In the genomic region with DNA sequence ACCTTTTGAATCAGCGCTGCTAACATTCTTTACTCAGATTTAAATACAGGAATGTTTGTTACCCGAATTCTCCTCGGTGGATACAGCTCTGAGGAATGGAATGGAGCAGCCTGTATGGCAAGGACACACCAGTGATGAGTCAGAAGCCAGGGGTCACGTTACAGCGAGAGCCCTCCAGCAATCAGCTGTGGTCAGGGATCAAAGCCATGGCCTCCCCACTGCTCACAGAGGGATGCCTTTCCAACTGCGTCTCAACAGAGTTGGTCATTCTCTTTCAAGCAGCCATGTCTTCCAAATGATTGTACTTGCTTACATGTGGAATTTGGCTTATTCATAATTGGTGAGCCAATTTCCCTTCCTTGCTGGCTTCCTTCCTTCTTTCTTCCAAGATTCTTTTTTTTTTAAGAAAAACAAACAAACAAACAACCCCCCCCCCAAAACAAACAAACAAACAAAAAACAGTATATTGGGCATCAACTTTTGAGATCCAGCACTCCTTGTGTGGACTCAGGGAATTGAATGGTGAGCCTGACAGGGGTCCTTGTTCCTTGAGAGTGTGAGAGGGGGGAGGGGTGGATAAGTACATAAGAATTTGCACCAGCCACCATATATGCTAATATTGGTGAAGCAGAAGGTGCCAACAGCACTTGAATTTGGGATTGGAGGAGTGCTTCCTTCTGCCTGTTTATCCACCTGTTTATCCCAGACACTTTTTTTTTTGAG, we compare ENCODE assay signal across 10 cellular contexts.
DNase-seq lines count a peak whose midpoint lies in the region; ATAC-seq, FAIRE-seq and TF ChIP-seq lines count a peak whose summit lies in the region.
"Had no signal": no experiment of that assay in that cellular context is flagged by ENCODE, and none has a peak within 500 bp of the region (broad histone marks: within the 10 kb centered on the region; RNA-seq: fewer than 3 reads in every experiment).

No MANE protein-coding gene starts in this region.

- TF ChIP-seq POLR2A in GM12892 (IDR thresholded peaks at IDR 0.05; ENCODE audit: low read depth, low read length): no peak

- POLR2A ChIA-PET in RWPE1 (lab: Yijun Ruan, JAX; ENCODE audit: low non-redundant PET): no interaction called here

- no peaks in the 10 kb centered on the region for H3K36me3 ChIP-seq in pancreas
- H3K36me3 ChIP-seq: breast epithelium had no signal

- TF ChIP-seq CTCF in RWPE1 (conservative IDR thresholded peaks at IDR 0.05; ENCODE audit: low read depth) (no peak), pancreas (IDR thresholded peaks at IDR 0.05) (no peak)

- no peaks in the 10 kb centered on the region for H3K4me1 ChIP-seq in pancreas
- H3K4me1 ChIP-seq: breast epithelium had no signal

- H3K27ac ChIP-seq in RWPE1 (peak overlapping the region; percentile 35; the same call in 1 of the 2 replicates), pancreas (no peak overlapping the region)

- no peaks in the 10 kb centered on the region for H3K27me3 ChIP-seq in pancreas
- H3K27me3 ChIP-seq: breast epithelium had no signal

- intact Hi-C loops in pancreas (cut with DNase I): no loop called here

- CTCF ChIA-PET in RWPE1 (lab: Yijun Ruan, JAX): interaction anchor here (0.6 kb wide), 1 partner anchor 74 kb away, joined by 3 read pairs; no protein-coding TSS in a partner anchor

- FAIRE-seq in pancreas (lab: Jason Lieb, UNC) (no peak), GM12892 (lab: Jason Lieb, UNC) (no peak)

- no peak overlapping the region for H3K4me3 ChIP-seq in pancreas
- H3K4me3 ChIP-seq: breast epithelium had no signal

- peak in 3 of 4 donors; percentile 68 to 81 (median 73) for ATAC-seq in pancreas
- ATAC-seq in GM21381 (IDR thresholded peaks at IDR 0.05; ENCODE audit: unreplicated experiment): no peak

- DNase-seq in EL: peak; percentile 100
- peak; percentile 89 for DNase-seq in RWPE1 (ENCODE audit: low spot score)
- DNase-seq in fibroblast of the conjunctiva (ENCODE audit: low read depth): peak; percentile 95
- DNase-seq in pancreas: peak in 3 of 6 donors; percentile 13 to 32 (median 28)
- DNase-seq in activated CD4-positive, alpha-beta T cell treated with anti-CD3 and anti-CD28 coated beads, Interleukin-2, amount 50 U/mL, for 4 hours: no peak
- no peak for DNase-seq in GM12892 (ENCODE audit: insufficient read length)
- no peak for DNase-seq in NCI-H1092 treated with DMSO at 0.1 percent for 48 hours (lab: John Stamatoyannopoulos, UW)
- DNase-seq: SIG-M5 had no signal

- 84 to 85% methylated on average over 6 of the region's 6 CpGs for WGBS in pancreas, 2 donors

- H3K9me3 ChIP-seq in pancreas: no peaks in the 10 kb centered on the region
- H3K9me3 ChIP-seq: breast epithelium had no signal

Comparison
In these comparisons a context has a peak if more than half of its experiments do, and no peak if none do; other contexts are left out.
1. DNase-seq: peak in EL (single experiment), RWPE1 (single experiment) and fibroblast of the conjunctiva (single experiment); none in activated CD4-positive, alpha-beta T cell treated with anti-CD3 and anti-CD28 coated beads, Interleukin-2, amount 50 U/mL, for 4 hours (0 of 2), GM12892 (single experiment) and NCI-H1092 treated with DMSO at 0.1 percent for 48 hours (single experiment).